ENCODE assay signal across 8 cellular contexts in genomic region chr13:33611016-33611805, GRCh38.
DNase-seq lines count a peak whose midpoint lies in the region; ATAC-seq, FAIRE-seq and TF ChIP-seq lines count a peak whose summit lies in the region.

No MANE protein-coding gene starts in this region.

- no peak for TF ChIP-seq RAD21 in SK-N-SH (IDR thresholded peaks at IDR 0.05; ENCODE audit: low read length)

- no peaks in the 10 kb centered on the region for H3K79me2 ChIP-seq in SK-N-SH (ENCODE audit: insufficient read depth)

- no peak for TF ChIP-seq EP300 in SK-N-SH (IDR thresholded peaks at IDR 0.05; ENCODE audit: borderline replicate concordance in 1 of 2, low read depth in 1 of 2, low read length in 1 of 2)

- H3K36me3 Mint-ChIP-seq in stimulated activated effector memory CD8-positive, alpha-beta T cell treated with anti-CD3 and anti-CD28 coated beads, Interleukin-12 subunit alpha, Interleukin-12 subunit beta, amount 100 ng/mL, for 72 hours: peaks cover 22% of the 10 kb centered on the region

- no peaks in the 10 kb centered on the region for H3K9me3 Mint-ChIP-seq in stimulated activated effector memory CD8-positive, alpha-beta T cell treated with anti-CD3 and anti-CD28 coated beads, Interleukin-12 subunit alpha, Interleukin-12 subunit beta, amount 100 ng/mL, for 72 hours

- no peak overlapping the region for H2AFZ ChIP-seq in SK-N-SH (ENCODE audit: low read depth)

- H3K27ac ChIP-seq in kidney (ENCODE audit: low read depth in 2 of 2, low read length in 2 of 2) (peak overlapping the region; percentile 61 to 88), SK-N-SH (ENCODE audit: low read depth in 2 of 2, low read length in 1 of 2) (no peak overlapping the region)

- H3K27ac Mint-ChIP-seq in stimulated activated effector memory CD8-positive, alpha-beta T cell treated with anti-CD3 and anti-CD28 coated beads, Interleukin-12 subunit alpha, Interleukin-12 subunit beta, amount 100 ng/mL, for 72 hours: peak overlapping the region; percentile 95

- H3K4me3 ChIP-seq in astrocyte of the spinal cord (ENCODE audit: low read depth, low read length) (peak overlapping the region; percentile 19), kidney (ENCODE audit: low read length in 2 of 2) (peak overlapping the region; percentile 47 to 66), SK-N-SH (ENCODE audit: low read depth in 2 of 2, low read length in 1 of 2) (no peak overlapping the region)

- H3K4me1 ChIP-seq in kidney (ENCODE audit: control insufficient read depth in 1 of 2, insufficient read depth in 1 of 2, low read depth in 1 of 2, low read length in 2 of 2) (peaks cover 5 to 17% of the 10 kb centered on the region in 2 donors), SK-N-SH (ENCODE audit: control insufficient read depth in 1 of 2, insufficient read depth in 2 of 2, low read depth in 1 of 2, low read length in 1 of 2) (peaks cover 0 to 6% of the 10 kb centered on the region in 2 experiments; a peak in 2 of 4 replicates)

- H3K9ac ChIP-seq in kidney (ENCODE audit: low read length in 2 of 2): peak overlapping the region; percentile 24 to 27
- H3K9ac ChIP-seq in SK-N-SH: no peak overlapping the region

- no peak for TF ChIP-seq CTCF in astrocyte of the spinal cord (IDR thresholded peaks at IDR 0.05; ENCODE audit: low read depth, low read length)
- TF ChIP-seq CTCF in kidney (IDR thresholded peaks at IDR 0.05; ENCODE audit: borderline replicate concordance, extremely low read depth, insufficient read depth): no peak
- no peak for TF ChIP-seq CTCF in SK-N-SH (IDR thresholded peaks at IDR 0.05)

- POLR2A ChIA-PET in SK-N-SH (lab: Yijun Ruan, JAX): no interaction called here

- 87% methylated on average over 19 of the region's 19 CpGs for WGBS in SK-N-SH (ENCODE audit: low lambda C conversion rate)

- no peaks in the 10 kb centered on the region for H4K20me1 ChIP-seq in SK-N-SH (ENCODE audit: insufficient read depth)

- intact Hi-C loops in kidney (cut with DNase I): no loop called here

- H3K36me3 ChIP-seq in kidney (ENCODE audit: control insufficient read depth in 1 of 2, insufficient read depth in 2 of 2, low read length in 2 of 2) (no peaks in the 10 kb centered on the region), SK-N-SH (replicated peaks in 1 of 2; ENCODE audit: control insufficient read depth in 1 of 2, insufficient read depth in 2 of 2, low read length in 1 of 2) (no peaks in the 10 kb centered on the region)

- H3K27me3 ChIP-seq in SK-N-SH (ENCODE audit: insufficient read depth): no peaks in the 10 kb centered on the region; the same call in 1 of the 2 replicates

- ATAC-seq in stimulated activated effector memory CD8-positive, alpha-beta T cell treated with anti-CD3 and anti-CD28 coated beads, Interleukin-12 subunit alpha, Interleukin-12 subunit beta, amount 100 ng/mL, for 72 hours: peak; percentile 0

- H3K9me2 ChIP-seq in SK-N-SH: no peaks in the 10 kb centered on the region

- H3K4me1 Mint-ChIP-seq in stimulated activated effector memory CD8-positive, alpha-beta T cell treated with anti-CD3 and anti-CD28 coated beads, Interleukin-12 subunit alpha, Interleukin-12 subunit beta, amount 100 ng/mL, for 72 hours: peaks cover 41% of the 10 kb centered on the region

- CTCF ChIA-PET in SK-N-SH (lab: Yijun Ruan, JAX): interaction anchor here (1.2 kb wide), 1 partner anchor 19 kb away, joined by 3 read pairs; no protein-coding TSS in a partner anchor

- H3F3A ChIP-seq in SK-N-SH (replicated peaks; ENCODE audit: insufficient read depth): no peaks in the 10 kb centered on the region

- no peak overlapping the region for H3K4me2 ChIP-seq in SK-N-SH

- H3K9me3 ChIP-seq in kidney (ENCODE audit: control insufficient read depth in 1 of 2, low read length in 2 of 2) (no peaks in the 10 kb centered on the region), SK-N-SH (no peaks in the 10 kb centered on the region; the same call in 1 of the 2 replicates)

- no peak for FAIRE-seq in kidney (lab: Jason Lieb, UNC)

- in situ Hi-C loops in astrocyte of the spinal cord (cut with HindIII; ENCODE audit: low sequenced_read_pairs): no loop called here

- peak; percentile 36 for DNase-seq in NCI-H2107 (lab: John Stamatoyannopoulos, UW)
- peak; percentile 74 for DNase-seq in astrocyte of the spinal cord (ENCODE audit: low read depth, low spot score)
- peak; percentile 85 for DNase-seq in kidney
- DNase-seq in stimulated activated effector memory CD8-positive, alpha-beta T cell treated with anti-CD3 and anti-CD28 coated beads, Interleukin-12 subunit alpha, Interleukin-12 subunit beta, amount 100 ng/mL, for 72 hours (ENCODE audit: low spot score in 2 of 2): peak in 1 of 2 donors; percentile 52
- DNase-seq in SK-N-SH: no peak
- DNase-seq in AML-193 (lab: John Stamatoyannopoulos, UW): no peak
- no peak for DNase-seq in DMS79 treated with DMSO at 0.1 percent for 48 hours (lab: John Stamatoyannopoulos, UW)
- no peak for DNase-seq in activated CD4-positive, alpha-beta T cell treated with anti-CD3 and anti-CD28 coated beads for 4 hours

- H3K4me3 Mint-ChIP-seq in stimulated activated effector memory CD8-positive, alpha-beta T cell treated with anti-CD3 and anti-CD28 coated beads, Interleukin-12 subunit alpha, Interleukin-12 subunit beta, amount 100 ng/mL, for 72 hours: peak overlapping the region; percentile 82

TF ChIP-seq in SK-N-SH, 30 proteins besides CTCF, POLR2A, EP300 and RAD21:
- TF ChIP-seq USF1 (IDR thresholded peaks at IDR 0.05; ENCODE audit: borderline replicate concordance, low read depth): no peak
- no peak for TF ChIP-seq IRF3 (IDR thresholded peaks at IDR 0.05; ENCODE audit: low read depth, low read length)
- TF ChIP-seq TAF1 (IDR thresholded peaks at IDR 0.05; ENCODE audit: borderline replicate concordance, low read depth, low read length): no peak
- no peak for TF ChIP-seq FOXM1 (IDR thresholded peaks at IDR 0.05; ENCODE audit: low read depth)

Comparison
In these comparisons a context has a peak if more than half of its experiments do, and no peak if none do; other contexts are left out.
1. DNase-seq: peak in NCI-H2107 (single experiment), astrocyte of the spinal cord (single experiment) and kidney (single experiment); none in SK-N-SH (single experiment), AML-193 (0 of 2), DMS79 treated with DMSO at 0.1 percent for 48 hours (single experiment) and activated CD4-positive, alpha-beta T cell treated with anti-CD3 and anti-CD28 coated beads for 4 hours (0 of 2).
2. H3K4me3 ChIP-seq: peak in astrocyte of the spinal cord (single experiment) and kidney (2 of 2); none in SK-N-SH (0 of 2).
3. H3K27ac ChIP-seq: peak in kidney (2 of 2); none in SK-N-SH (0 of 2).